ENCODE assay signal across 8 cellular contexts in genomic region chr2:181466661-181467576, GRCh38. TPM values are rescaled to one million over a fixed set of nuclear protein-coding genes. Genes with fewer than 3 reads are reported as not detected.
DNase-seq lines count a peak whose midpoint lies in the region; FAIRE-seq and TF ChIP-seq lines count a peak whose summit lies in the region.

No MANE protein-coding gene starts in this region.

- peak; percentile 49 for FAIRE-seq in A204.1 (lab: Jason Lieb, UNC)
- FAIRE-seq in GM12891 (lab: Jason Lieb, UNC) = peak; percentile 75

- no peak for DNase-seq in GM12891 (ENCODE audit: insufficient read length, low spot score)
- DNase-seq in NCI-H1092 treated with DMSO at 0.1 percent for 48 hours (lab: John Stamatoyannopoulos, UW) = peak; percentile 13
- peak; percentile 88 for DNase-seq in activated CD4-positive, alpha-beta T cell treated with anti-CD3 and anti-CD28 coated beads for 48 hours
- DNase-seq in dedifferentiated amniotic fluid mesenchymal stem cell (ENCODE audit: extremely low spot score) = peak; percentile 38
- peak; percentile 66 to 74 for DNase-seq in lung microvascular endothelial cell (ENCODE audit: low read depth in 2 of 2)
- peak; percentile 68 to 76 for DNase-seq in stimulated activated CD8-positive, alpha-beta memory T cell treated with anti-CD3 and anti-CD28 coated beads, Interleukin-2, amount 100 ng/mL, for 48 hours (ENCODE audit: low read depth in 2 of 2)
- no peak for DNase-seq in GM19240 (ENCODE audit: insufficient read length, low spot score)

- no peak for TF ChIP-seq POLR2A in GM12891 (IDR thresholded peaks at IDR 0.05; ENCODE audit: low read depth, low read length)

TF ChIP-seq in GM12891, 5 proteins besides CTCF, POLR2A, EP300 and RAD21:
- TF ChIP-seq SPI1 (IDR thresholded peaks at IDR 0.05; ENCODE audit: low read depth, low read length) (no peak), TAF1 (IDR thresholded peaks at IDR 0.05; ENCODE audit: low read depth, low read length) (no peak), POLR2AphosphoS5 (IDR thresholded peaks at IDR 0.05; ENCODE audit: low read depth, low read length) (no peak), PAX5 (IDR thresholded peaks at IDR 0.05; ENCODE audit: insufficient read depth, low read length, severe bottlenecking) (no peak), POU2F2 (IDR thresholded peaks at IDR 0.05; ENCODE audit: low read depth, low read length) (no peak)

RNA-seq across cellular contexts. Expression of gene ITGA4, which starts 9.7 kb away (rescaled TPM):
- polyA plus RNA-seq in GM12891 (2012; ENCODE audit: low read depth, missing spikeins) = 40.0 TPM
- 0.20 and 1.5 TPM in 2 replicates for total RNA-seq in lung microvascular endothelial cell

Comparison
In these comparisons a context has a peak if more than half of its experiments do, and no peak if none do; other contexts are left out.
1. DNase-seq: peak in NCI-H1092 treated with DMSO at 0.1 percent for 48 hours (single experiment), activated CD4-positive, alpha-beta T cell treated with anti-CD3 and anti-CD28 coated beads for 48 hours (single experiment), dedifferentiated amniotic fluid mesenchymal stem cell (single experiment), lung microvascular endothelial cell (2 of 2) and stimulated activated CD8-positive, alpha-beta memory T cell treated with anti-CD3 and anti-CD28 coated beads, Interleukin-2, amount 100 ng/mL, for 48 hours (2 of 2); none in GM12891 (single experiment) and GM19240 (single experiment).